In genomic region chr9:129495422-129496186, GRCh38 we compare ENCODE assay signal across 8 cellular contexts.
DNase-seq lines count a peak whose midpoint lies in the region; ATAC-seq and TF ChIP-seq lines count a peak whose summit lies in the region.

No MANE protein-coding gene starts in this region.

- no peak for TF ChIP-seq EP300 in neural cell (conservative IDR thresholded peaks at IDR 0.05; ENCODE audit: poor library complexity, severe bottlenecking)

- peaks cover 5% of the 10 kb centered on the region; the same call in 1 of the 2 replicates for H3K79me2 ChIP-seq in Loucy (ENCODE audit: insufficient read depth, low read length)
- peaks cover 11% of the 10 kb centered on the region for H3K79me2 ChIP-seq in neural cell (replicated peaks; ENCODE audit: insufficient read depth, low read length)

- H3F3A ChIP-seq in Loucy (ENCODE audit: low read depth): no peaks in the 10 kb centered on the region
- no peaks in the 10 kb centered on the region for H3F3A ChIP-seq in neural cell (ENCODE audit: insufficient read depth, low read length, poor library complexity, severe bottlenecking)

- H3K36me3 ChIP-seq in Loucy (ENCODE audit: insufficient read depth, low read length) (no peaks in the 10 kb centered on the region), SK-N-MC (ENCODE audit: insufficient read depth, low read length) (no peaks in the 10 kb centered on the region), neural cell (ENCODE audit: insufficient read depth, low read length) (no peaks in the 10 kb centered on the region)

- no peak for TF ChIP-seq RAD21 in neural cell (conservative IDR thresholded peaks at IDR 0.05)

- peak overlapping the region; percentile 71 for H3K4me3 Mint-ChIP-seq in activated naive CD4-positive, alpha-beta T cell treated with anti-CD3 and anti-CD28 coated beads, Interleukin-2, amount 10 ng/mL, durations not matched to agents 7 days and 5 days

- peak overlapping the region; percentile 99 for H3K27ac ChIP-seq in SK-N-MC
- H3K27ac ChIP-seq in neural cell (ENCODE audit: low read length): peak overlapping the region; percentile 98

- H3K9ac ChIP-seq in Loucy (ENCODE audit: low read depth, low read length, poor library complexity, severe bottlenecking): peak overlapping the region; percentile 73
- peak overlapping the region; percentile 16 for H3K9ac ChIP-seq in SK-N-MC (ENCODE audit: insufficient read length)
- peak overlapping the region; percentile 96 for H3K9ac ChIP-seq in neural cell (ENCODE audit: low read length)

- no peak overlapping the region for H3K27ac Mint-ChIP-seq in activated naive CD4-positive, alpha-beta T cell treated with anti-CD3 and anti-CD28 coated beads, Interleukin-2, amount 10 ng/mL, durations not matched to agents 7 days and 5 days

- H3K4me2 ChIP-seq in Loucy (ENCODE audit: low read depth, low read length, poor library complexity, severe bottlenecking) (peak overlapping the region; percentile 82), neural cell (ENCODE audit: low read length) (peak overlapping the region; percentile 13)

- peaks cover 11% of the 10 kb centered on the region for H3K36me3 Mint-ChIP-seq in activated naive CD4-positive, alpha-beta T cell treated with anti-CD3 and anti-CD28 coated beads, Interleukin-2, amount 10 ng/mL, durations not matched to agents 7 days and 5 days

- CTCF ChIA-PET in activated naive CD4-positive, alpha-beta T cell treated with anti-CD3 and anti-CD28 coated beads, Interleukin-2, amount 10 ng/mL, durations not matched to agents 7 days and 5 days (lab: Charles Lee): interaction anchor here (1.0 to 1.7 kb wide), 4 partner anchors 36 to 321 kb away, joined by 3 to 5 read pairs (median 3); no protein-coding TSS in a partner anchor

- H3K27me3 ChIP-seq in Loucy (ENCODE audit: insufficient read depth, low read length, poor library complexity, severe bottlenecking): no peaks in the 10 kb centered on the region
- H3K27me3 ChIP-seq in neural cell (ENCODE audit: insufficient read depth, low read depth, low read length): no peaks in the 10 kb centered on the region

- no peak for TF ChIP-seq CTCF in Loucy (conservative IDR thresholded peaks at IDR 0.05; ENCODE audit: low read length)
- no peak for TF ChIP-seq CTCF in neural cell (IDR thresholded peaks at IDR 0.05; ENCODE audit: poor library complexity, severe bottlenecking)

- no peak overlapping the region for H2AFZ ChIP-seq in Loucy (ENCODE audit: low read length)
- H2AFZ ChIP-seq in neural cell (ENCODE audit: low read depth, low read length): peak overlapping the region; percentile 8

- DNase-seq in DMS79 treated with DMSO at 0.1 percent for 48 hours (lab: John Stamatoyannopoulos, UW) (peak; percentile 32), SK-N-MC (ENCODE audit: low read depth, low spot score) (no peak), foreskin melanocyte (peak; percentile 89)
- DNase-seq in activated naive CD4-positive, alpha-beta T cell treated with anti-CD3 and anti-CD28 coated beads, Interleukin-2, amount 10 ng/mL, durations not matched to agents 7 days and 5 days: peak; percentile 88
- peak; percentile 93 for DNase-seq in stimulated activated naive CD8-positive, alpha-beta T cell treated with anti-CD3 and anti-CD28 coated beads, Interleukin-15, Interleukin-2, amounts not matched to agents 100 U/mL and 50 U/mL, for 24 hours

- H3K9me2 ChIP-seq in Loucy (replicated peaks; ENCODE audit: low read depth, low read length): no peaks in the 10 kb centered on the region
- H3K9me2 ChIP-seq in neural cell (ENCODE audit: insufficient read depth, low read length): no peaks in the 10 kb centered on the region

- H3K9me3 ChIP-seq in Loucy (ENCODE audit: insufficient read depth, low read depth, low read length) (no peaks in the 10 kb centered on the region), SK-N-MC (ENCODE audit: low read depth, low read length) (no peaks in the 10 kb centered on the region), neural cell (ENCODE audit: low read length) (no peaks in the 10 kb centered on the region)

- peaks cover 39% of the 10 kb centered on the region for H3K4me1 Mint-ChIP-seq in activated naive CD4-positive, alpha-beta T cell treated with anti-CD3 and anti-CD28 coated beads, Interleukin-2, amount 10 ng/mL, durations not matched to agents 7 days and 5 days

- H3K4me1 ChIP-seq in Loucy (ENCODE audit: insufficient read depth, low read length, poor library complexity, severe bottlenecking): peaks cover 11% of the 10 kb centered on the region

- peak; percentile 79 for ATAC-seq in stimulated activated naive CD8-positive, alpha-beta T cell treated with anti-CD3 and anti-CD28 coated beads, Interleukin-15, Interleukin-2, amounts not matched to agents 100 U/mL and 50 U/mL, for 24 hours
- no peak for ATAC-seq in GM21360 (IDR thresholded peaks at IDR 0.05; ENCODE audit: unreplicated experiment)

- H3K27me3 Mint-ChIP-seq in activated naive CD4-positive, alpha-beta T cell treated with anti-CD3 and anti-CD28 coated beads, Interleukin-2, amount 10 ng/mL, durations not matched to agents 7 days and 5 days: peaks cover 16% of the 10 kb centered on the region

- H3K4me3 ChIP-seq in Loucy (ENCODE audit: low read length, poor library complexity, severe bottlenecking) (peak overlapping the region; percentile 77), SK-N-MC (peak overlapping the region; percentile 75), neural cell (ENCODE audit: low read length) (peak overlapping the region; percentile 67)

- H4K20me1 ChIP-seq in Loucy (ENCODE audit: insufficient read depth, low read length, poor library complexity, severe bottlenecking) (no peaks in the 10 kb centered on the region), neural cell (ENCODE audit: insufficient read depth) (no peaks in the 10 kb centered on the region)

- H3K9me3 Mint-ChIP-seq in activated naive CD4-positive, alpha-beta T cell treated with anti-CD3 and anti-CD28 coated beads, Interleukin-2, amount 10 ng/mL, durations not matched to agents 7 days and 5 days: no peaks in the 10 kb centered on the region

TF ChIP-seq in neural cell, 6 proteins besides CTCF, POLR2A, EP300 and RAD21:
- TF ChIP-seq EZH2 (IDR thresholded peaks at IDR 0.05; ENCODE audit: borderline replicate concordance, insufficient read depth, low read length, poor library complexity, severe bottlenecking): no peak
- peak; percentile 18 for TF ChIP-seq SMC3 (conservative IDR thresholded peaks at IDR 0.05; ENCODE audit: poor library complexity)

Comparison
In these comparisons a context has a peak if more than half of its experiments do, and no peak if none do; other contexts are left out.
1. H3K9ac ChIP-seq: peak in every context shown above with its lines; median percentile 96 in neural cell; 73 in Loucy; 16 in SK-N-MC.